In genomic region chr15:51270706-51271105, GRCh38 we compare ENCODE assay signal across 11 cellular contexts.
"Had no signal": no experiment of that assay in that cellular context is flagged by ENCODE, and none has a peak within 500 bp of the region (broad histone marks: within the 10 kb centered on the region; RNA-seq: fewer than 3 reads in every experiment).

No MANE protein-coding gene starts in this region.

- H3K4me3 ChIP-seq: colonic mucosa, esophagus squamous epithelium, heart left ventricle, skin epidermis, transverse colon had no signal

- DNase-seq: activated CD8-positive, alpha-beta memory T cell treated with anti-CD3 and anti-CD28 coated beads, Interleukin-2, amount 10 ng/mL, durations not matched to agents 7 days and 5 days; activated effector memory CD4-positive, alpha-beta T cell treated with anti-CD3 and anti-CD28 coated beads, Interleukin-2, amount 50 U/mL, for 16 hours; activated naive CD8-positive, alpha-beta T cell treated with anti-CD3 and anti-CD28 coated beads, Interleukin-2, amount 10 ng/mL, durations not matched to agents 7 days and 5 days; activated T-cell treated with anti-CD3 and anti-CD28 coated beads, Interleukin-2, amount 50 U/mL, for 24 hours; colonic mucosa; esophagus squamous epithelium; foreskin fibroblast; heart left ventricle; transverse colon had no signal

- H3K36me3 ChIP-seq: colonic mucosa, esophagus squamous epithelium, heart left ventricle, transverse colon had no signal

- H3K9me3 ChIP-seq: colonic mucosa, esophagus squamous epithelium, heart left ventricle, transverse colon had no signal

- H3K27ac ChIP-seq: colonic mucosa, esophagus squamous epithelium, heart left ventricle, skin epidermis, transverse colon had no signal

- ATAC-seq: activated CD4-positive, CD25-positive, alpha-beta regulatory T cell treated with anti-CD3 and anti-CD28 coated beads, Interleukin-2, amount 50 U/mL, for 24 hours; activated CD8-positive, alpha-beta memory T cell treated with anti-CD3 and anti-CD28 coated beads, Interleukin-2, amount 10 ng/mL, durations not matched to agents 7 days and 5 days had no signal
